8 cellular contexts compared by ENCODE assay signal in genomic region chr1:19644761-19645543, GRCh38. TPM values are rescaled to one million over a fixed set of nuclear protein-coding genes. Genes with fewer than 3 reads are reported as not detected.
DNase-seq lines count a peak whose midpoint lies in the region; ATAC-seq and TF ChIP-seq lines count a peak whose summit lies in the region.

No MANE protein-coding gene starts in this region.

- H2AFZ ChIP-seq in SU-DHL-6 (ENCODE audit: low read depth, low read length, severe bottlenecking) (no peak overlapping the region), mammary epithelial cell (ENCODE audit: low read depth, low read length) (peak overlapping the region; percentile 88)

- CTCF ChIA-PET in mammary epithelial cell (lab: Charles Lee; ENCODE audit: low non-redundant PET), result no interaction called here

- H3K36me3 ChIP-seq in SU-DHL-6 (ENCODE audit: low read length) (no peaks in the 10 kb centered on the region), mammary epithelial cell (ENCODE audit: insufficient read depth, low read length) (no peaks in the 10 kb centered on the region)

- peak overlapping the region; percentile 34 for H3K4me2 ChIP-seq in SU-DHL-6 (ENCODE audit: low read depth, low read length, poor library complexity, severe bottlenecking)
- H3K4me2 ChIP-seq in mammary epithelial cell (ENCODE audit: insufficient read depth, low read depth, low read length), result peak overlapping the region; percentile 91

- peaks cover 64% of the 10 kb centered on the region for H3K4me1 ChIP-seq in mammary epithelial cell (ENCODE audit: insufficient read depth, low read length)

- H4K20me1 ChIP-seq in SU-DHL-6 (ENCODE audit: low read depth, low read length) (no peaks in the 10 kb centered on the region), mammary epithelial cell (ENCODE audit: insufficient read depth, low read length) (no peaks in the 10 kb centered on the region)

- no peak overlapping the region for H3K9ac ChIP-seq in SU-DHL-6 (ENCODE audit: low read length)
- H3K9ac ChIP-seq in mammary epithelial cell (ENCODE audit: insufficient read depth, low read length), result peak overlapping the region; percentile 91

- BruUV-seq in mammary epithelial cell (replicated peaks; lab: Mats Ljungman, UMichigan), result TSS peak; percentile 20

- H3K9me2 ChIP-seq in SU-DHL-6 (replicated peaks; ENCODE audit: insufficient read depth, low read length), result no peaks in the 10 kb centered on the region

- TF ChIP-seq CTCF in SU-DHL-6 (IDR thresholded peaks at IDR 0.05; ENCODE audit: insufficient read depth, low read length, poor library complexity, severe bottlenecking) (no peak), mammary epithelial cell (conservative IDR thresholded peaks at IDR 0.05 in 1 of 2, IDR thresholded peaks at IDR 0.05 in 1 of 2; ENCODE audit: extremely low read depth in 1 of 2, insufficient read depth in 1 of 2, low read depth in 1 of 2, low read length in 2 of 2) (no peak)

- dilution Hi-C loops in mammary epithelial cell (cut with HindIII; ENCODE audit: low sequenced_read_pairs), result no loop called here

- no peaks in the 10 kb centered on the region for H3K27me3 ChIP-seq in SU-DHL-6 (ENCODE audit: low read length)
- H3K27me3 ChIP-seq in mammary epithelial cell (ENCODE audit: insufficient read depth, low read length), result no peaks in the 10 kb centered on the region

- H3K79me2 ChIP-seq in SU-DHL-6 (ENCODE audit: insufficient read depth, low read length) (no peaks in the 10 kb centered on the region), mammary epithelial cell (ENCODE audit: insufficient read depth, low read length) (peaks cover 56% of the 10 kb centered on the region)

- H3K27ac ChIP-seq in SU-DHL-6 (ENCODE audit: low read depth, low read length), result no peak overlapping the region
- peak overlapping the region; percentile 80 for H3K27ac ChIP-seq in mammary epithelial cell (ENCODE audit: insufficient read depth, low read depth, low read length)

- ATAC-seq in left colon, result peak; percentile 29

- in situ Hi-C loops in mammary epithelial cell (cut with MboI; ENCODE audit: low sequenced_read_pairs in 2 of 2), result loop anchor here in 1 of 2 donors (5.0 to 10.0 kb wide), 3 partner anchors 48 to 280 kb away; partner anchors contain the start of gene CAPZB

- H3K9me3 ChIP-seq in SU-DHL-6 (ENCODE audit: insufficient read depth, low read length) (no peaks in the 10 kb centered on the region), mammary epithelial cell (replicated peaks; ENCODE audit: insufficient read depth, low read length) (no peaks in the 10 kb centered on the region)

- DNase-seq in NCI-H1417 (lab: John Stamatoyannopoulos, UW) (peak in 2 of 3 experiments; percentile 38 to 57), NCI-H1417 treated with DMSO at 0.1 percent for 48 hours (lab: John Stamatoyannopoulos, UW) (no peak), mammary epithelial cell (no peak), left colon (peak in 1 of 2 donors; percentile 71), HPDE6-E6E7 (ENCODE audit: extremely low spot score) (no peak), GF-D8 (lab: John Stamatoyannopoulos, UW) (no peak)
- peak; percentile 22 for DNase-seq in stimulated activated CD8-positive, alpha-beta memory T cell treated with anti-CD3 and anti-CD28 coated beads, Interleukin-12 subunit alpha, Interleukin-12 subunit beta, amount 100 ng/mL, for 1 hour (ENCODE audit: low read depth)

- intact Hi-C loops in mammary epithelial cell (cut with micrococcal nuclease) (loop anchor here (10.0 kb wide), 1 partner anchor 280 kb away; no protein-coding TSS in a partner anchor), left colon (cut with DNase I, micrococcal nuclease) (loop anchor here in 1 of 2 donors (5.0 kb wide), 1 partner anchor 163 kb away; no protein-coding TSS in a partner anchor)

- WGBS in mammary epithelial cell (ENCODE audit: low coverage, missing lambda C conversion rate), result 4% methylated on average over 18 of the region's 68 CpGs

- H3K4me3 ChIP-seq in SU-DHL-6 (ENCODE audit: insufficient read depth, low read length, poor library complexity, severe bottlenecking) (no peak overlapping the region), mammary epithelial cell (replicated peaks in 1 of 3; ENCODE audit: insufficient read depth in 1 of 3, low read depth in 2 of 3, low read length in 3 of 3) (peak overlapping the region; percentile 65 to 88 (median 81))

- no peaks in the 10 kb centered on the region for H3F3A ChIP-seq in SU-DHL-6 (ENCODE audit: insufficient read depth)

RNA-seq across cellular contexts. Expression of gene NBL1, which starts 0.8 kb away (rescaled TPM):
- total RNA-seq in mammary epithelial cell (100 to 1,000 TPM in 1 of 2 donors, 10 to 100 TPM in 1; 49.7 to 132 TPM), left colon (100 to 1,000 TPM; 373 to 391 TPM)
- polyA plus RNA-seq in mammary epithelial cell, result 108 TPM
- polyA minus RNA-seq in mammary epithelial cell, result 169 TPM

RNA-seq across cellular contexts. Expression of gene HTR6, which starts 19.7 kb away (rescaled TPM):
- total RNA-seq in mammary epithelial cell, result not detected
- polyA plus RNA-seq in mammary epithelial cell, result not detected
- polyA minus RNA-seq in mammary epithelial cell, result not detected
- total RNA-seq in left colon, result not detected

Comparison
In these comparisons a context has a peak if more than half of its experiments do, and no peak if none do; other contexts are left out.
1. DNase-seq: peak in NCI-H1417 (2 of 3) and stimulated activated CD8-positive, alpha-beta memory T cell treated with anti-CD3 and anti-CD28 coated beads, Interleukin-12 subunit alpha, Interleukin-12 subunit beta, amount 100 ng/mL, for 1 hour (single experiment); none in NCI-H1417 treated with DMSO at 0.1 percent for 48 hours (single experiment), mammary epithelial cell (single experiment), HPDE6-E6E7 (single experiment) and GF-D8 (single experiment).